9 cellular contexts compared by ENCODE assay signal in the genomic region with DNA sequence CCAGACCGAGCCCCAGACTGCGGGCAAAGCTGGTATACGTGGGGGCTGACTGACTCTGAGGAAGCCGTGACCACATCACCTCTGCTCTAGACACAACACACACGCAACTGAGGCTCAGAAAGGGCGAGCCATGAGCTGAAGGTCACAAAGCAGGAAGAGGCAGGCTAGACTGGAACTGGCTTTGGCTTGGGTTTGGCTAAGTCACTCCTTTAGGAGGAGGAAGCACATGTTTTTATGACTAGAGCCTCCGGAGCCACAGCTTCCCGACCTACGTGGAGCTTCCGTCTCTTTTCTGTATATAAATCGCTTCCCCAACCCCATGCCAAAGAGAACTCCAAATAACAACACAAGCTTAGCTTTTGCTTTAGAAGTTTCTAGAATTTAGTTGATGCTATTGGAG. TPM values are rescaled to one million over a fixed set of nuclear protein-coding genes. Genes with fewer than 3 reads are reported as not detected.
DNase-seq lines count a peak whose midpoint lies in the region; ATAC-seq, FAIRE-seq and TF ChIP-seq lines count a peak whose summit lies in the region.
"Had no signal": no experiment of that assay in that cellular context is flagged by ENCODE, and none has a peak within 500 bp of the region (broad histone marks: within the 10 kb centered on the region; RNA-seq: fewer than 3 reads in every experiment).

No MANE protein-coding gene starts in this region.

- POLR2A ChIA-PET in HepG2 (lab: Yijun Ruan, JAX) = no interaction called here

- H3K36me3 ChIP-seq in HepG2 (replicated peaks in 1 of 2; ENCODE audit: control insufficient read depth in 1 of 2, insufficient read depth in 2 of 2, low read length in 2 of 2) (no peaks in the 10 kb centered on the region), thymus (ENCODE audit: control insufficient read depth, insufficient read depth) (no peaks in the 10 kb centered on the region)

- WGBS in HepG2 (ENCODE audit: low lambda C conversion rate) = 78% methylated on average over 8 of the region's 11 CpGs
- WGBS in thymus = 39% methylated on average over 11 of the region's 11 CpGs

- no peak for TF ChIP-seq CTCF in HepG2 (CRISPR knock-in tag; IDR thresholded peaks at IDR 0.05)

- intact Hi-C loops in HepG2 (cut with micrococcal nuclease; ENCODE audit: unreplicated experiment) = no loop called here

- no peaks in the 10 kb centered on the region for H3K79me2 ChIP-seq in HepG2 (ENCODE audit: insufficient read depth, low read length)

- TF ChIP-seq RAD21 in HepG2 (CRISPR knock-in tag; IDR thresholded peaks at IDR 0.05) = no peak

- H2AFZ ChIP-seq in HepG2 (ENCODE audit: low read length) = no peak overlapping the region

- TF ChIP-seq POLR2A in HepG2 (IDR thresholded peaks at IDR 0.05; ENCODE audit: insufficient read depth in 1 of 2, low read depth in 2 of 2, low read length in 2 of 2) = no peak

- FAIRE-seq in HepG2 (lab: Jason Lieb, UNC) = no peak
- FAIRE-seq in urothelium cell line (lab: Jason Lieb, UNC) = no peak

- peaks cover 0 to 4% of the 10 kb centered on the region in 2 experiments; a peak in 1 of 5 replicates for H3K27me3 ChIP-seq in HepG2 (ENCODE audit: control insufficient read depth in 1 of 2, insufficient read depth in 2 of 2, low read length in 2 of 2)
- H3K27me3 ChIP-seq in thymus (ENCODE audit: control insufficient read depth, insufficient read depth) = no peaks in the 10 kb centered on the region

- H3K9ac ChIP-seq in HepG2 (ENCODE audit: insufficient read depth, low read depth, low read length) = no peak overlapping the region

- no peak overlapping the region for H3K4me2 ChIP-seq in HepG2 (ENCODE audit: low read depth, low read length)

- TF ChIP-seq EP300 in HepG2 (IDR thresholded peaks at IDR 0.05; ENCODE audit: low read depth in 2 of 2, low read length in 2 of 2) = no peak
- TF ChIP-seq EP300 in HepG2 (CRISPR knock-in tag; IDR thresholded peaks at IDR 0.05; ENCODE audit: borderline replicate concordance) = no peak

- H3K27ac ChIP-seq in HepG2 (ENCODE audit: extremely low read length, insufficient read depth, low read length) (no peak overlapping the region), thymus (ENCODE audit: low read depth) (peak overlapping the region; percentile 33)

- peaks cover 40% of the 10 kb centered on the region for H3K4me1 ChIP-seq in HepG2 (ENCODE audit: insufficient read depth, low read length)
- H3K4me1 ChIP-seq in thymus (ENCODE audit: control insufficient read depth, insufficient read depth, low read length) = peaks cover 3% of the 10 kb centered on the region

- ATAC-seq in activated CD4-positive, CD25-positive, alpha-beta regulatory T cell treated with anti-CD3 and anti-CD28 coated beads, Interleukin-2, amount 50 U/mL, for 24 hours = peak; percentile 67
- no peak for ATAC-seq in HepG2

- in situ Hi-C loops in HepG2 (cut with HindIII; ENCODE audit: extremely low pct_ligation_motif_present, low pct_unique_long_range_greater_than_20kb) (no loop called here), G401 (cut with HindIII; ENCODE audit: low sequenced_read_pairs) (no loop called here)

- CTCF ChIA-PET in HepG2 (lab: Yijun Ruan, JAX; ENCODE audit: low intra/inter-chr PET ratio, low total read pairs) = no interaction called here

- DNase-seq in activated CD4-positive, CD25-positive, alpha-beta regulatory T cell (lab: John Stamatoyannopoulos, UW) = no peak
- peak; percentile 14 for DNase-seq in activated naive CD8-positive, alpha-beta T cell treated with anti-CD3 and anti-CD28 coated beads, Interleukin-2, amount 50 U/mL, for 16 hours (ENCODE audit: low read depth, low spot score)
- no peak for DNase-seq in HepG2 (ENCODE audit: low spot score)
- no peak for DNase-seq in urothelium cell line (ENCODE audit: low spot score)
- no peak for DNase-seq in H4 (ENCODE audit: low spot score)
- DNase-seq in G401 (ENCODE audit: low spot score) = no peak
- DNase-seq: 8988T had no signal

- no peaks in the 10 kb centered on the region for H4K20me1 ChIP-seq in HepG2 (ENCODE audit: insufficient read depth, low read length)

- H3K4me3 ChIP-seq in HepG2 (replicated peaks in 1 of 3; ENCODE audit: insufficient read depth in 1 of 3, low read depth in 2 of 3, low read length in 3 of 3) (no peak overlapping the region), thymus (ENCODE audit: low read length) (no peak overlapping the region)

- H3K9me3 ChIP-seq in HepG2 (ENCODE audit: low read length) (no peaks in the 10 kb centered on the region), thymus (ENCODE audit: control insufficient read depth) (no peaks in the 10 kb centered on the region)

- no TSS peak for BruUV-seq in HepG2 (replicated peaks; lab: Mats Ljungman, UMichigan)

TF ChIP-seq in HepG2, 621 proteins besides CTCF, POLR2A, EP300 and RAD21:
- TF ChIP-seq ZNF768 (CRISPR knock-in tag; IDR thresholded peaks at IDR 0.05) (0 out of 2 replicates have a peak, but pooled peaks have one; percentile 21), JARID2 (CRISPR knock-in tag; IDR thresholded peaks at IDR 0.05; ENCODE audit: insufficient replicate concordance) (no peak)

RNA-seq across cellular contexts. Expression of gene RFX2, which starts 48.0 kb away (rescaled TPM):
- total RNA-seq in HepG2 (2016; rRNA removed; fragmentation: Illumina TruSeq; extraction: Trizol) = 1.3 and 2.8 TPM in 2 replicates
- total RNA-seq in HepG2 (2016; cell fraction: cytosol; rRNA removed; fragmentation: Illumina TruSeq; extraction: Trizol; ENCODE audit: low read depth) = 2.6 and 7.1 TPM in 2 replicates
- 1.5 and 2.5 TPM in 2 replicates for total RNA-seq in HepG2 (2016; cell fraction: insoluble cytoplasmic fraction; rRNA removed; fragmentation: Illumina TruSeq; extraction: Trizol)
- 1.8 and 2.4 TPM in 2 replicates for total RNA-seq in HepG2 (2016; cell fraction: membrane; rRNA removed; fragmentation: Illumina TruSeq; extraction: Trizol)
- total RNA-seq in HepG2 (2016; cell fraction: nucleus; rRNA removed; fragmentation: Illumina TruSeq; extraction: Trizol) = 2.4 and 3.9 TPM in 2 replicates
- polyA plus RNA-seq in HepG2 (2011; rRNA removed) (2.4 and 3.3 TPM in 2 replicates), thymus (4.6 TPM)
- polyA plus RNA-seq in HepG2 (2011; cell fraction: cytosol; rRNA removed) = 1.5 and 2.4 TPM in 2 replicates
- 3.3 and 4.9 TPM in 2 replicates for polyA plus RNA-seq in HepG2 (2011; cell fraction: nucleus; rRNA removed)
- 1.1 and 2.1 TPM in 2 replicates for polyA plus RNA-seq in HepG2 (2012)
- polyA plus RNA-seq in HepG2 (2016; cell fraction: cytosol; fragmentation: Illumina TruSeq; extraction: Trizol; ENCODE audit: low read depth) = 3.0 and 3.6 TPM in 2 replicates
- polyA plus RNA-seq in HepG2 (2016; cell fraction: insoluble cytoplasmic fraction; fragmentation: Illumina TruSeq; extraction: Trizol; ENCODE audit: low read depth) = 1.2 and 1.3 TPM in 2 replicates
- 1.8 and 2.9 TPM in 2 replicates for polyA plus RNA-seq in HepG2 (2016; cell fraction: membrane; fragmentation: Illumina TruSeq; extraction: Trizol; ENCODE audit: low read depth)
- 3.0 and 6.2 TPM in 2 replicates for polyA plus RNA-seq in HepG2 (2016; cell fraction: nucleus; fragmentation: Illumina TruSeq; extraction: Trizol; ENCODE audit: insufficient read depth, low read depth)
- 5.3 and 9.1 TPM in 2 replicates for polyA minus RNA-seq in HepG2 (2011; rRNA and poly(A)+ RNA removed; ENCODE audit: low replicate concordance)
- 1.3 and 3.3 TPM in 2 replicates for polyA minus RNA-seq in HepG2 (2011; cell fraction: cytosol; rRNA and poly(A)+ RNA removed)
- polyA minus RNA-seq in HepG2 (2011; cell fraction: nucleus; rRNA and poly(A)+ RNA removed) = 3.6 and 6.2 TPM in 2 replicates
- total RNA-seq in H4 (2014; rRNA removed; shearing (Covaris generic)) = 4.9 and 5.7 TPM in 2 replicates
- total RNA-seq in G401 (2014; rRNA removed; shearing (Covaris generic)) = 3.1 and 4.2 TPM in 2 replicates
